Comparison of ENCODE assay signal across 8 cellular contexts in the genomic region with DNA sequence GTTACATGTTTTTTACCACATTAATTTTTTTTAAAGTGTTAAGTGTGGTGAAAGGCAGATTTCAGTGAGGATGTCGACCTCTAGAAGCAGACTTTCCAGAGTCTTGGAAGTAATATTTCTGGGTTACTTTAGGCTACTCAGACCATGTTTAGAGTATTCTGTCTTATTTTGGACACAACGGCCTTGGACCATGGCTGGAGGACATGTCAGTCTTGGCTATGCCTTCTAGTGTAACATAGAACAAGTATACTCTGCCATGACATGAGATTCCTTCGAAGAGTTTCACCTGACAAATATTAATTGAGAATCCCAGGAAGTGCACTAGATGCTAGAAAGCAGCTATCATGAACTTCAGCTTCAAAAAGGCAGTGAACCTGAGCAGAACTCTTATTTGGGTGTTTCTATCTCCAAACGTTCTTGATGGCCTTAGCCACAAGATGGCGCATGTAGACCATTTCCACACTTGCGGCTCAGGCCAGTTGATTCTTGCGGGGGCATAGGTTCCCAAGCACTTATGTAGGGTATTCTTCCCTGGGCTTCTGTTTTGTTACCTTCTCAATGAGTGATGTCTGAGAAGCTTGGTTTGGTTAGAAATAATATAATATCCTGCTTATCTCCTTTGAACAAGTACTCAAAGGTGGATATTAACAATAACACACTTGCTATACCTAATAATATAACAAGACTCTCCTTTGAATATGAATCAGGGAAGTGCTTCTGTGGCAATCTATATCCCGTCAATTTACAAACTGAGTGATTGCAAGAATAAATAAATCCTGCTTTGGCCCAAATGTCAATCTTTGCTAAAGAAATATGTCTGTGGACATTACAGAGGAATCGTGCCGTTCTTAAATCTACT.
DNase-seq lines count a peak whose midpoint lies in the region; ATAC-seq and TF ChIP-seq lines count a peak whose summit lies in the region.

No MANE protein-coding gene starts in this region.

- DNase-seq in BJ (ENCODE audit: low read depth) (no peak), NCI-H446 (lab: John Stamatoyannopoulos, UW) (peak; percentile 75 to 78), middle frontal gyrus (ENCODE audit: extremely low spot score, low spot score) (peak; percentile 68)
- DNase-seq in activated CD4-positive, alpha-beta T cell treated with anti-CD3 and anti-CD28 coated beads, Interleukin-2, amount 50 U/mL, for 1 hour = peak; percentile 39
- peak; percentile 24 for DNase-seq in effector CD8-positive, alpha-beta T cell (lab: John Stamatoyannopoulos, UW)
- DNase-seq in stimulated activated CD8-positive, alpha-beta memory T cell treated with anti-CD3 and anti-CD28 coated beads, Interleukin-7, amount 100 ng/mL, for 1 hour (ENCODE audit: low read depth in 2 of 2) = peak; percentile 20 to 26

- POLR2A ChIA-PET in BJ (lab: Charles Lee) = no interaction called here

- no peaks in the 10 kb centered on the region for H3K36me3 ChIP-seq in BJ (ENCODE audit: control insufficient read depth, insufficient read depth, low read length)

- H3K27me3 ChIP-seq in BJ (ENCODE audit: control insufficient read depth, insufficient read depth, low read length) = peaks cover 6% of the 10 kb centered on the region

- CTCF ChIA-PET in BJ (lab: Yijun Ruan, JAX) = interaction anchor here (0.7 to 3.8 kb wide), 13 partner anchors 10 to 1484 kb away, joined by 3 to 40 read pairs (median 4); no protein-coding TSS in a partner anchor

- ATAC-seq in GM18873 (IDR thresholded peaks at IDR 0.05; ENCODE audit: low FRiP score, unreplicated experiment) = peak; percentile 83
- ATAC-seq in HG03159 (IDR thresholded peaks at IDR 0.05; ENCODE audit: unreplicated experiment) = peak; percentile 85

- TF ChIP-seq CTCF in BJ (IDR thresholded peaks at IDR 0.05; ENCODE audit: insufficient read depth, low read depth, low read length) = peak; percentile 80

- no peak overlapping the region for H3K4me3 ChIP-seq in BJ (ENCODE audit: low read depth, low read length)
